ENCODE assay signal across 17 cellular contexts in genomic region chr11:60880189-60880588, GRCh38.
"Had no signal": no experiment of that assay in that cellular context is flagged by ENCODE, and none has a peak within 500 bp of the region (broad histone marks: within the 10 kb centered on the region; RNA-seq: fewer than 3 reads in every experiment).

No MANE protein-coding gene starts in this region.

- H3K4me1 ChIP-seq: colonic mucosa, foreskin keratinocyte had no signal

- DNase-seq: colonic mucosa; dermis blood vessel endothelial cell; effector CD4-positive, alpha-beta T cell; endodermal cell; erythroblast; foreskin keratinocyte; immature natural killer cell; left ventricle myocardium superior; mesenchymal stem cell; naive B cell; small intestine; stimulated activated CD4-positive, alpha-beta T cell treated with anti-CD3 and anti-CD28 coated beads, Interleukin-12 subunit alpha, Interleukin-12 subunit beta, amount 100 ng/mL, for 4 hours; stimulated activated naive CD4-positive, alpha-beta T cell treated with Interleukin-2 at 50 U/mL for 16 hours; trophoblast cell had no signal

- H3K9me3 ChIP-seq: colonic mucosa, neutrophil had no signal

- H3K27me3 ChIP-seq: colonic mucosa, foreskin keratinocyte, neutrophil had no signal

- H3K27ac ChIP-seq: colonic mucosa, foreskin keratinocyte, neutrophil had no signal

- H3K4me3 ChIP-seq: colonic mucosa, lung had no signal

- H3K36me3 ChIP-seq: colonic mucosa had no signal

- ATAC-seq: foreskin keratinocyte, left ventricle myocardium superior, right cardiac atrium had no signal
